ENCODE assay signal across 8 cellular contexts in genomic region chr12:47408171-47408871, GRCh38.
DNase-seq lines count a peak whose midpoint lies in the region; ATAC-seq and TF ChIP-seq lines count a peak whose summit lies in the region.

No MANE protein-coding gene starts in this region.

- peak; percentile 95 for DNase-seq in DMS53 (lab: John Stamatoyannopoulos, UW)
- DNase-seq in fibroblast of villous mesenchyme (ENCODE audit: low read depth), result no peak
- DNase-seq in dedifferentiated amniotic fluid mesenchymal stem cell (ENCODE audit: extremely low spot score), result no peak
- DNase-seq in D341Med (ENCODE audit: low spot score), result no peak
- no peak for DNase-seq in posterior vena cava (ENCODE audit: low spot score)

- ATAC-seq in GM19035 (IDR thresholded peaks at IDR 0.05; ENCODE audit: unreplicated experiment), result peak; percentile 91
- ATAC-seq in HG03097 (IDR thresholded peaks at IDR 0.05; ENCODE audit: low FRiP score, unreplicated experiment), result peak; percentile 79

- peak overlapping the region; percentile 24; the same call in 1 of the 2 replicates for H3K9ac ChIP-seq in OCI-LY3 (ENCODE audit: low read length)

- peak; percentile 87 for TF ChIP-seq CTCF in OCI-LY3 (IDR thresholded peaks at IDR 0.05; ENCODE audit: low read depth, low read length)
- TF ChIP-seq CTCF in fibroblast of villous mesenchyme (IDR thresholded peaks at IDR 0.05; ENCODE audit: insufficient read depth, low read depth, low read length), result peak; percentile 21

- H3K4me1 ChIP-seq in OCI-LY3 (ENCODE audit: low read length), result peaks cover 16% of the 10 kb centered on the region

- H3K36me3 ChIP-seq in OCI-LY3 (replicated peaks; ENCODE audit: low read depth, low read length), result no peaks in the 10 kb centered on the region

- no peaks in the 10 kb centered on the region for H3K9me3 ChIP-seq in OCI-LY3 (ENCODE audit: insufficient read depth, low read length)

- H3K27ac ChIP-seq in OCI-LY3 (ENCODE audit: low read length), result peak overlapping the region; percentile 47

- H3K4me2 ChIP-seq in OCI-LY3 (ENCODE audit: low read length), result peak overlapping the region; percentile 44

- no peaks in the 10 kb centered on the region for H4K20me1 ChIP-seq in OCI-LY3 (ENCODE audit: insufficient read depth, low read length)

- intact Hi-C loops in posterior vena cava (cut with DNase I), result no loop called here

- no peaks in the 10 kb centered on the region for H3K79me2 ChIP-seq in OCI-LY3 (ENCODE audit: low read length)

- H3K4me3 ChIP-seq in OCI-LY3 (ENCODE audit: low read length) (peak overlapping the region; percentile 6; the same call in 1 of the 2 replicates), fibroblast of villous mesenchyme (ENCODE audit: low read depth, low read length) (no peak overlapping the region)

- H3K27me3 ChIP-seq in OCI-LY3 (ENCODE audit: low read depth, low read length), result no peaks in the 10 kb centered on the region

- H2AFZ ChIP-seq in OCI-LY3 (ENCODE audit: low read depth, low read length), result peak overlapping the region; percentile 57
